10 cellular contexts compared by ENCODE assay signal in genomic region chr6:6586671-6587526, GRCh38. TPM values are rescaled to one million over a fixed set of nuclear protein-coding genes. Genes with fewer than 3 reads are reported as not detected.
DNase-seq lines count a peak whose midpoint lies in the region; ATAC-seq and TF ChIP-seq lines count a peak whose summit lies in the region.
"Had no signal": no experiment of that assay in that cellular context is flagged by ENCODE, and none has a peak within 500 bp of the region (broad histone marks: within the 10 kb centered on the region; RNA-seq: fewer than 3 reads in every experiment).

No MANE protein-coding gene starts in this region.

- peaks cover 13% of the 10 kb centered on the region for H3K27me3 Mint-ChIP-seq in progenitor cell of endocrine pancreas

- no peaks in the 10 kb centered on the region for H3K4me1 Mint-ChIP-seq in progenitor cell of endocrine pancreas (ENCODE audit: low read depth)
- H3K4me1 Mint-ChIP-seq: brain had no signal

- TF ChIP-seq CTCF in progenitor cell of endocrine pancreas (IDR thresholded peaks at IDR 0.05; ENCODE audit: unreplicated experiment): no peak

- no peak overlapping the region for H3K27ac Mint-ChIP-seq in progenitor cell of endocrine pancreas
- H3K27ac Mint-ChIP-seq: immature natural killer cell had no signal

- DNase-seq in medulla oblongata (ENCODE audit: extremely low spot score): peak; percentile 27
- DNase-seq in NCI-H1105 treated with DMSO at 0.1 percent for 48 hours (lab: John Stamatoyannopoulos, UW): no peak
- DNase-seq in Kasumi-1 (lab: John Stamatoyannopoulos, UW): no peak
- no peak for DNase-seq in progenitor cell of endocrine pancreas (ENCODE audit: low spot score, unreplicated experiment)
- DNase-seq: immature natural killer cell had no signal

- H3K36me3 Mint-ChIP-seq in progenitor cell of endocrine pancreas (ENCODE audit: insufficient read depth): no peaks in the 10 kb centered on the region
- H3K36me3 Mint-ChIP-seq: brain, immature natural killer cell had no signal

- H3K9me3 Mint-ChIP-seq in progenitor cell of endocrine pancreas (ENCODE audit: low read depth): no peaks in the 10 kb centered on the region
- H3K9me3 Mint-ChIP-seq: immature natural killer cell had no signal

- H3K4me3 Mint-ChIP-seq in progenitor cell of endocrine pancreas (ENCODE audit: low read depth): no peak overlapping the region
- H3K4me3 Mint-ChIP-seq: brain had no signal

- TF ChIP-seq POLR2A in GM18526 (IDR thresholded peaks at IDR 0.05; ENCODE audit: extremely low read depth, insufficient read length): peak; percentile 77

- ATAC-seq in GM21528 (IDR thresholded peaks at IDR 0.05; ENCODE audit: low FRiP score, unreplicated experiment) (peak; percentile 50), HG03457 (IDR thresholded peaks at IDR 0.05; ENCODE audit: unreplicated experiment) (peak; percentile 44)

RNA-seq across cellular contexts. Expression of gene LY86, which starts 1.6 kb away (rescaled TPM):
- not detected in 2 replicates for total RNA-seq in progenitor cell of endocrine pancreas
- total RNA-seq: SJSA1 had no signal
